27 cellular contexts compared by ENCODE assay signal in genomic region chr6:121698617-121699016, GRCh38.
"Had no signal": no experiment of that assay in that cellular context is flagged by ENCODE, and none has a peak within 500 bp of the region (broad histone marks: within the 10 kb centered on the region; RNA-seq: fewer than 3 reads in every experiment).

No MANE protein-coding gene starts in this region.

- H3K4me1 Mint-ChIP-seq: stimulated activated memory B cell treated with anti-CD40 and anti-IgM and Interleukin-4, amounts not matched to agents 10 μg/mL and 1 μg/mL and 100 μg/mL, for 72 hours had no signal

- H3K4me3 ChIP-seq: colonic mucosa, gastrocnemius medialis, heart left ventricle, hepatocyte, left lung, ovary, psoas muscle, sigmoid colon, spleen, transverse colon, upper lobe of right lung, vagina had no signal

- DNase-seq: colonic mucosa; effector CD8-positive, alpha-beta T cell; endodermal cell; foreskin fibroblast; gastrocnemius medialis; heart left ventricle; kidney; left lung; naive thymus-derived CD8-positive, alpha-beta T cell; occipital lobe; ovary; posterior cingulate gyrus; psoas muscle; right cardiac atrium; sigmoid colon; spleen; stimulated activated CD4-positive, alpha-beta T cell treated with anti-CD3 and anti-CD28 coated beads, Interleukin-4, amount 100 ng/mL, for 4 hours; stimulated activated naive CD8-positive, alpha-beta T cell treated with anti-CD3 and anti-CD28 coated beads, Interleukin-15, Interleukin-2, amounts not matched to agents 100 U/mL and 50 U/mL, for 24 hours; substantia nigra; transverse colon; upper lobe of right lung had no signal

- H3K36me3 ChIP-seq: colonic mucosa, gastrocnemius medialis, heart left ventricle, left lung, ovary, sigmoid colon, spleen, transverse colon, upper lobe of right lung, vagina had no signal

- H3K27ac ChIP-seq: colonic mucosa, epithelial cell of prostate, gastrocnemius medialis, heart left ventricle, hepatocyte, left lung, ovary, psoas muscle, sigmoid colon, spleen, transverse colon, upper lobe of right lung, vagina had no signal

- H3K4me2 ChIP-seq: hepatocyte had no signal

- H3K27me3 ChIP-seq: colonic mucosa, gastrocnemius medialis, heart left ventricle, hepatocyte, left lung, ovary, sigmoid colon, spleen, transverse colon, upper lobe of right lung, vagina had no signal

- H3K27me3 Mint-ChIP-seq: dendritic cell treated with granulocyte-macrophage colony-stimulating factor and Interleukin-4, amounts not matched to agents 40 ng/mL and 50 ng/mL, for 4 days; stimulated activated memory B cell treated with anti-CD40 and anti-IgM and Interleukin-4, amounts not matched to agents 10 μg/mL and 1 μg/mL and 100 μg/mL, for 72 hours had no signal

- H3K36me3 Mint-ChIP-seq: stimulated activated memory B cell treated with anti-CD40 and anti-IgM and Interleukin-4, amounts not matched to agents 10 μg/mL and 1 μg/mL and 100 μg/mL, for 72 hours had no signal

- H3K27ac Mint-ChIP-seq: dendritic cell treated with granulocyte-macrophage colony-stimulating factor and Interleukin-4, amounts not matched to agents 40 ng/mL and 50 ng/mL, for 4 days; endodermal cell; naive thymus-derived CD8-positive, alpha-beta T cell; stimulated activated memory B cell treated with anti-CD40 and anti-IgM and Interleukin-4, amounts not matched to agents 10 μg/mL and 1 μg/mL and 100 μg/mL, for 72 hours had no signal

- ATAC-seq: esophagus mucosa; gastrocnemius medialis; heart left ventricle; left lung; naive thymus-derived CD8-positive, alpha-beta T cell; psoas muscle; right cardiac atrium; stimulated activated memory B cell treated with anti-CD40 and anti-IgM and Interleukin-4, amounts not matched to agents 10 μg/mL and 1 μg/mL and 100 μg/mL, for 72 hours; stimulated activated naive CD8-positive, alpha-beta T cell treated with anti-CD3 and anti-CD28 coated beads, Interleukin-15, Interleukin-2, amounts not matched to agents 100 U/mL and 50 U/mL, for 24 hours; upper lobe of right lung had no signal

- H3K9me3 ChIP-seq: colonic mucosa, gastrocnemius medialis, ovary, psoas muscle, sigmoid colon, transverse colon, upper lobe of right lung, vagina had no signal

- H3K79me2 ChIP-seq: hepatocyte had no signal

- H2AFZ ChIP-seq: hepatocyte had no signal

- H3K4me1 ChIP-seq: colonic mucosa, gastrocnemius medialis, left lung, psoas muscle, sigmoid colon, spleen, transverse colon, upper lobe of right lung had no signal

- H3K4me3 Mint-ChIP-seq: dendritic cell treated with granulocyte-macrophage colony-stimulating factor and Interleukin-4, amounts not matched to agents 40 ng/mL and 50 ng/mL, for 4 days; endodermal cell; naive thymus-derived CD8-positive, alpha-beta T cell; stimulated activated memory B cell treated with anti-CD40 and anti-IgM and Interleukin-4, amounts not matched to agents 10 μg/mL and 1 μg/mL and 100 μg/mL, for 72 hours had no signal

- FAIRE-seq: kidney had no signal
